Comparison of ENCODE assay signal across 1 cellular context in the genomic region with DNA sequence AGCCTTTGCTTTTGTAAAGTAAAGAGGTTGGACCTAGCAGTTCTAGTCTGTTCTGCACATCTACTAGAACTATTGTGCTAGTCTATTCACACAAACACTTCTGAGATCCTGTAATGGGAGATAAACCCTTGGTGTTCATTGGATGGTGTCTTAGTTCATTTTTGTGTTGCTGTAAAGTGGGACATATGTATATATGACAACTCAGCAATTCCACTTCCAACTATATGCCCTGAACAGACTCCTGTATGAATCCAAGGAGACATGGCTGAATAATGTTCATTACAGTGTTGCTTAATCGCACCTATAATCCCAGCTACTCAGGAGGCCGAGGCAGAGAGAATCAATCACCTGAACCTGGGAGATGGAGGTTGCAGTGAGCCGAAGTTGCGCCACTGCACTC.
TF ChIP-seq lines count a peak whose summit lies in the region.

No MANE protein-coding gene starts in this region.

TF ChIP-seq in SK-N-SH treated with all-trans-retinoic acid at 6 μM for 48 hours, 23 proteins besides CTCF, POLR2A, EP300 and RAD21 (continued from another document):
- TF ChIP-seq, protein P1, sequence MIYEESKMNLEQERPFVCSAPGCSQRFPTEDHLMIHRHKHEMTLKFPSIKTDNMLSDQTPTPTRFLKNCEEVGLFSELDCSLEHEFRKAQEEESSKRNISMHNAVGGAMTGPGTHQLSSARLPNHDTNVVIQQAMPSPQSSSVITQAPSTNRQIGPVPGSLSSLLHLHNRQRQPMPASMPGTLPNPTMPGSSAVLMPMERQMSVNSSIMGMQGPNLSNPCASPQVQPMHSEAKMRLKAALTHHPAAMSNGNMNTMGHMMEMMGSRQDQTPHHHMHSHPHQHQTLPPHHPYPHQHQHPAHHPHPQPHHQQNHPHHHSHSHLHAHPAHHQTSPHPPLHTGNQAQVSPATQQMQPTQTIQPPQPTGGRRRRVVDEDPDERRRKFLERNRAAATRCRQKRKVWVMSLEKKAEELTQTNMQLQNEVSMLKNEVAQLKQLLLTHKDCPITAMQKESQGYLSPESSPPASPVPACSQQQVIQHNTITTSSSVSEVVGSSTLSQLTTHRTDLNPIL (CRISPR knock-in tag; IDR thresholded peaks at IDR 0.05; ENCODE audit: low read depth) = no peak
- TF ChIP-seq ZC3H10 (CRISPR knock-in tag; IDR thresholded peaks at IDR 0.05) (no peak), TOX (CRISPR knock-in tag; IDR thresholded peaks at IDR 0.05; ENCODE audit: borderline replicate concordance) (no peak), ISL1 (CRISPR knock-in tag; IDR thresholded peaks at IDR 0.05) (no peak), PATZ1 (CRISPR knock-in tag; IDR thresholded peaks at IDR 0.05; ENCODE audit: borderline replicate concordance) (no peak), TCF4 (CRISPR knock-in tag; IDR thresholded peaks at IDR 0.05; ENCODE audit: borderline replicate concordance) (no peak)
